Comparison of ENCODE assay signal across 2 cellular contexts in genomic region chr3:122377975-122378374, GRCh38.
TF ChIP-seq lines count a peak whose summit lies in the region.

No MANE protein-coding gene starts in this region.

TF ChIP-seq in GM23338, 12 proteins besides CTCF, POLR2A, EP300 and RAD21:
- TF ChIP-seq REST (IDR thresholded peaks at IDR 0.05; ENCODE audit: unreplicated experiment) (no peak), EZH2 (IDR thresholded peaks at IDR 0.05; ENCODE audit: low read depth, unreplicated experiment) (no peak), STAT1 (IDR thresholded peaks at IDR 0.05; ENCODE audit: unreplicated experiment) (no peak), CREB1 (CRISPR knock-in tag; IDR thresholded peaks at IDR 0.05; ENCODE audit: low read depth) (no peak)
TF ChIP-seq in GM23338: peak in this region for 0.

TF ChIP-seq in liver, 16 proteins besides CTCF, POLR2A, EP300 and RAD21 (continued from another document):
- TF ChIP-seq ZBTB33 (IDR thresholded peaks at IDR 0.05) (no peak), RXRA (IDR thresholded peaks at IDR 0.05) (peak in 1 of 2 donors; percentile 13), GABPA (IDR thresholded peaks at IDR 0.05 in 1 of 2, conservative IDR thresholded peaks at IDR 0.05 in 1 of 2) (no peak), MAX (IDR thresholded peaks at IDR 0.05) (peak; percentile 40)
